In the genomic region with DNA sequence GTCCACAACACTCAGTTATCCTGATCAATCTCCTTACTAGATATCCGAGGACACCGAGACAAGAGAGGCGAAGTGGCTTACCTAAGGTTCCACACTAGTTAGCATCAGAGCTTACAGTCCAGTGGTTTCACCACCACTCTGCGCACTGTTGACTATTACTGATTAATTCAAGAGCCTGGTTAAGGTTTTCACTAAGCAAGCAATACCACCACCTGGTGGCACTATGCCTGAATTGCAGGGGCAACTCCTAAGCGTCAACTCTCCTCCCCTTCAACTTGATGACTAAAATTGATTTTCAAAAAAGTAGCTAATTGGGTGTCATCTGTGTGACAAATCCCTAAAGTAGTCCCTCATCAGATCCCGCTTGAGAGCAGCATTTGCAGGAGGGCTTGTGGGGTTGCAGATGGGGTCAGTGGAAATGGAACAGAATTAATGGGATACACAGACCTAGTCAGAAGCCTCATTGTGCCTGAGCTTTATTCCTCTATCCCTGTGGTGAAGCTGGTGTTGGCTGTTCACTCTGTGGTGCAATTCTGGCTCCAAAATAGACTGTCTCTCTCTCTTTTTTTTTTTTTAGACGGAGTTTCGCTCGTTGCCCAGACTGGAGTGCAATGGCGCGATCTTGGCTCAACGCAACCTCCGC, we compare ENCODE assay signal across 9 cellular contexts. TPM values are rescaled to one million over a fixed set of nuclear protein-coding genes. Genes with fewer than 3 reads are reported as not detected.
DNase-seq lines count a peak whose midpoint lies in the region; ATAC-seq and TF ChIP-seq lines count a peak whose summit lies in the region.
"Had no signal": no experiment of that assay in that cellular context is flagged by ENCODE, and none has a peak within 500 bp of the region (broad histone marks: within the 10 kb centered on the region; RNA-seq: fewer than 3 reads in every experiment).

No MANE protein-coding gene starts in this region.

- H3K36me3 ChIP-seq in WERI-Rb-1, result no peaks in the 10 kb centered on the region
- H3K36me3 ChIP-seq: SJSA1 had no signal

- H3K27me3 ChIP-seq in WERI-Rb-1 (ENCODE audit: insufficient read depth, low read depth, severe bottlenecking), result no peaks in the 10 kb centered on the region

- intact Hi-C loops in Calu3 (cut with micrococcal nuclease; ENCODE audit: unreplicated experiment), result no loop called here

- H3K9me3 Mint-ChIP-seq in Calu3 (ENCODE audit: low read depth, unreplicated experiment), result no peaks in the 10 kb centered on the region

- H3K27me3 Mint-ChIP-seq in Calu3 (ENCODE audit: unreplicated experiment), result no peaks in the 10 kb centered on the region

- CTCF ChIA-PET in Calu3 (lab: Charles Lee), result interaction anchor here (1.3 kb wide), 1 partner anchor 10 kb away, joined by 4 read pairs; no protein-coding TSS in a partner anchor

- H3K36me3 Mint-ChIP-seq in Calu3 (ENCODE audit: insufficient read depth, unreplicated experiment), result peaks cover 5% of the 10 kb centered on the region

- H3K27ac ChIP-seq in WERI-Rb-1, result no peak overlapping the region
- H3K27ac ChIP-seq: SJSA1 had no signal

- H3K4me1 Mint-ChIP-seq in Calu3 (ENCODE audit: low read depth, unreplicated experiment), result peaks cover 33% of the 10 kb centered on the region

- H3K4me3 Mint-ChIP-seq in Calu3 (ENCODE audit: low read depth, unreplicated experiment), result no peak overlapping the region

- H3K4me3 ChIP-seq in WERI-Rb-1 (ENCODE audit: low read depth, low read length), result no peak overlapping the region
- no peak overlapping the region for H3K4me3 ChIP-seq in fibroblast of villous mesenchyme (ENCODE audit: low read depth, low read length)
- H3K4me3 ChIP-seq: SJSA1 had no signal

- ATAC-seq in HG03039 (IDR thresholded peaks at IDR 0.05; ENCODE audit: unreplicated experiment) (no peak), omental fat pad (ENCODE audit: low FRiP score) (no peak)

- TF ChIP-seq CTCF in Calu3 (IDR thresholded peaks at IDR 0.05; ENCODE audit: unreplicated experiment) (peak; percentile 47), WERI-Rb-1 (IDR thresholded peaks at IDR 0.05; ENCODE audit: low read depth, low read length) (peak; percentile 86), fibroblast of villous mesenchyme (IDR thresholded peaks at IDR 0.05; ENCODE audit: insufficient read depth, low read depth, low read length) (peak; percentile 67), omental fat pad (IDR thresholded peaks at IDR 0.05) (no peak)

- no peak overlapping the region for H3K27ac Mint-ChIP-seq in Calu3 (ENCODE audit: unreplicated experiment)

- DNase-seq in Calu3, result peak; percentile 43
- DNase-seq in HUDEP-2 (lab: John Stamatoyannopoulos, UW; ENCODE audit: unreplicated experiment in 76 of 76), result peak in 49 of 76 experiments; percentile 2 to 68 (median 29)
- DNase-seq in WERI-Rb-1, result peak; percentile 75
- peak; percentile 42 for DNase-seq in fibroblast of villous mesenchyme (ENCODE audit: low read depth)
- peak; percentile 43 to 52 (median 52) for DNase-seq in stimulated activated CD4-positive, alpha-beta T cell treated with anti-CD3 and anti-CD28 coated beads, TNF-alpha, amount 100 ng/mL, for 48 hours (ENCODE audit: low read depth in 3 of 3)
- DNase-seq in activated gamma-delta T cell (lab: John Stamatoyannopoulos, UW), result no peak
- no peak for DNase-seq in omental fat pad (ENCODE audit: low spot score)

- no TSS peak for BruUV-seq in Calu3 (replicated peaks; lab: Mats Ljungman, UMichigan)

- H3K9me3 ChIP-seq in WERI-Rb-1 (ENCODE audit: severe bottlenecking), result no peaks in the 10 kb centered on the region

RNA-seq across cellular contexts. Expression of gene TTC22, which starts 9.1 kb away (rescaled TPM):
- total RNA-seq in Calu3 (2022) (17.2 and 17.4 TPM in 2 replicates), fibroblast of villous mesenchyme (not detected in 2 replicates), omental fat pad (1 to 10 TPM in 2 of 4 donors, under 1 TPM in 1, not detected in 1; 0.88 to 1.7 (median 1.1) TPM)
- total RNA-seq: SJSA1 had no signal

RNA-seq across cellular contexts. Expression of gene PARS2, which starts 27.7 kb away (rescaled TPM):
- total RNA-seq in Calu3 (2022), result 9.0 and 10.0 TPM in 2 replicates
- total RNA-seq in fibroblast of villous mesenchyme, result 4.5 and 5.6 TPM in 2 replicates
- total RNA-seq in omental fat pad, result 1 to 10 TPM; 1.4 to 4.6 (median 2.0) TPM

Comparison
In these comparisons a context has a peak if more than half of its experiments do, and no peak if none do; other contexts are left out.
1. DNase-seq: peak in Calu3 (single experiment), HUDEP-2 (49 of 76), WERI-Rb-1 (single experiment), fibroblast of villous mesenchyme (single experiment) and stimulated activated CD4-positive, alpha-beta T cell treated with anti-CD3 and anti-CD28 coated beads, TNF-alpha, amount 100 ng/mL, for 48 hours (3 of 3); none in activated gamma-delta T cell (single experiment) and omental fat pad (single experiment).
2. CTCF ChIP-seq: peak in Calu3 (single experiment), WERI-Rb-1 (single experiment) and fibroblast of villous mesenchyme (single experiment); none in omental fat pad (0 of 3).